Comparison of ENCODE assay signal across 20 cellular contexts in genomic region chr1:29444081-29444715, GRCh38.
DNase-seq lines count a peak whose midpoint lies in the region; ATAC-seq, FAIRE-seq and TF ChIP-seq lines count a peak whose summit lies in the region.
"Had no signal": no experiment of that assay in that cellular context is flagged by ENCODE, and none has a peak within 500 bp of the region (broad histone marks: within the 10 kb centered on the region; RNA-seq: fewer than 3 reads in every experiment).

No MANE protein-coding gene starts in this region.

- no peak overlapping the region for H3K18ac ChIP-seq in mesenchymal stem cell (ENCODE audit: low read depth in 1 of 2, low read length in 2 of 2)

- H3K27me3 ChIP-seq in K562 (ENCODE audit: control insufficient read depth in 2 of 2, insufficient read depth in 2 of 2, low read length in 2 of 2) (peaks cover 8 to 32% of the 10 kb centered on the region in 2 experiments; a peak in 4 of 5 replicates), mesenchymal stem cell (ENCODE audit: control insufficient read depth in 1 of 2, insufficient read depth in 1 of 2, low read length in 2 of 2) (peaks cover 33 to 45% of the 10 kb centered on the region in 2 experiments), stomach (peaks cover 0 to 68% (median 21%) of the 10 kb centered on the region in 3 donors)
- H3K27me3 ChIP-seq: BLaER1 had no signal

- H4K91ac ChIP-seq in mesenchymal stem cell (ENCODE audit: low read length) = no peak overlapping the region

- H2BK15ac ChIP-seq in mesenchymal stem cell (ENCODE audit: low read depth, poor library complexity, severe bottlenecking) = no peak overlapping the region

- H2AFZ ChIP-seq in K562 (ENCODE audit: low read depth, low read length) (no peak overlapping the region), mesenchymal stem cell (ENCODE audit: low read depth, low read length) (no peak overlapping the region)

- no peaks in the 10 kb centered on the region for H3K79me2 ChIP-seq in K562 (ENCODE audit: control insufficient read depth, insufficient read depth, low read length)

- CTCF ChIA-PET in HEK293 (lab: Yijun Ruan, JAX) (interaction anchor here (1.3 kb wide), 1 partner anchor 103 kb away, joined by 3 read pairs; no protein-coding TSS in a partner anchor), K562 (lab: Yijun Ruan, JAX; ENCODE audit: low intra/inter-chr PET ratio) (no interaction called here)

- no peak overlapping the region for H3K4ac ChIP-seq in mesenchymal stem cell (ENCODE audit: low read depth in 1 of 2, low read length in 2 of 2)

- H3K9ac ChIP-seq in K562 (ENCODE audit: insufficient read depth in 1 of 2, low read depth in 2 of 2, low read length in 2 of 2) (no peak overlapping the region), mesenchymal stem cell (ENCODE audit: low read length) (no peak overlapping the region)
- H3K9ac ChIP-seq: BLaER1 had no signal

- TF ChIP-seq POLR2A in K562 (conservative IDR thresholded peaks at IDR 0.05) (no peak), stomach (IDR thresholded peaks at IDR 0.05) (no peak)

- no peak for TF ChIP-seq EP300 in K562 (IDR thresholded peaks at IDR 0.05; ENCODE audit: low read length)
- no peak for TF ChIP-seq EP300 in stomach (IDR thresholded peaks at IDR 0.05)

- BruUV-seq in K562 (replicated peaks; lab: Mats Ljungman, UMichigan) = no TSS peak

- no peak overlapping the region for H2BK12ac ChIP-seq in mesenchymal stem cell (ENCODE audit: low read length in 2 of 2)

- no peak overlapping the region for H2BK5ac ChIP-seq in mesenchymal stem cell (ENCODE audit: low read depth, low read length, poor library complexity, severe bottlenecking)

- 3% methylated on average over 8 of the region's 8 CpGs for WGBS in K562 (ENCODE audit: insufficient coverage, low coverage, missing lambda C conversion rate)
- WGBS in mesenchymal stem cell = 68% methylated on average over 8 of the region's 8 CpGs
- 67 to 75% (median 71%) methylated on average over 8 of the region's 8 CpGs for WGBS in stomach, 5 donors

- peak overlapping the region in 1 of 2 experiments; percentile 57 for H3K14ac ChIP-seq in mesenchymal stem cell (ENCODE audit: low read length in 2 of 2)

- no peak overlapping the region for H3K27ac ChIP-seq in HEK293 (ENCODE audit: extremely low read depth, low read depth, low read length)
- no peak overlapping the region for H3K27ac ChIP-seq in K562 (ENCODE audit: extremely low read depth, low read depth, low read length)
- H3K27ac ChIP-seq in mesenchymal stem cell (ENCODE audit: low read length, poor library complexity, severe bottlenecking) = no peak overlapping the region
- H3K27ac ChIP-seq in stomach = no peak overlapping the region
- H3K27ac ChIP-seq: BLaER1 had no signal

- no peak overlapping the region for H2AK5ac ChIP-seq in mesenchymal stem cell (ENCODE audit: low read length, severe bottlenecking)

- 0 out of 2 replicates have a peak, but pooled peaks cover 8% of the 10 kb centered on the region for H4K20me1 ChIP-seq in K562 (replicated peaks; ENCODE audit: control insufficient read depth, insufficient read depth, low read length)
- H4K20me1 ChIP-seq: BLaER1 had no signal

- no peak overlapping the region for H3K4me2 ChIP-seq in K562 (ENCODE audit: insufficient read depth, low read length)
- no peak overlapping the region for H3K4me2 ChIP-seq in mesenchymal stem cell (ENCODE audit: low read length, poor library complexity, severe bottlenecking)
- H3K4me2 ChIP-seq: BLaER1 had no signal

- TF ChIP-seq CTCF in HEK293 (tag by site-specific recombination; IDR thresholded peaks at IDR 0.05) (no peak), K562 (IDR thresholded peaks at IDR 0.05 in 2 of 3, conservative IDR thresholded peaks at IDR 0.05 in 1 of 3; ENCODE audit: insufficient read depth in 2 of 3, low read depth in 1 of 3, low read length in 3 of 3) (no peak), stomach (IDR thresholded peaks at IDR 0.05) (no peak)

- intact Hi-C loops in K562 (cut with micrococcal nuclease) (no loop called here), stomach (cut with DNase I; ENCODE audit: low total_unique reads) (no loop called here)

- H2BK120ac ChIP-seq in mesenchymal stem cell (ENCODE audit: low read depth, low read length) = no peak overlapping the region

- H3K23ac ChIP-seq in mesenchymal stem cell (ENCODE audit: low read length in 2 of 2) = no peak overlapping the region

- DNase-seq in K562 (ENCODE audit: extremely low read depth in 1 of 4, low spot score in 3 of 4) = no peak
- no peak for DNase-seq in mesenchymal stem cell
- peak; percentile 9 for DNase-seq in stomach
- DNase-seq in pons (ENCODE audit: low spot score) = no peak
- DNase-seq in SW480 (ENCODE audit: low spot score) = no peak
- DNase-seq: ACHN; CD4-positive, alpha-beta T cell; COR-L47; DMS79; NCI-H1105 treated with DMSO at 0.1 percent for 48 hours; NCI-H1694; NCI-H2081 treated with DMSO at 0.1 percent for 48 hours; NCI-H2171 treated with DMSO at 0.1 percent for 48 hours; NCI-H526; Right ventricle myocardium superior had no signal

- no peak for ATAC-seq in K562
- ATAC-seq in HG03354 (IDR thresholded peaks at IDR 0.05; ENCODE audit: poor library complexity, severe bottlenecking, unreplicated experiment) = no peak

- no peaks in the 10 kb centered on the region for H3K79me1 ChIP-seq in mesenchymal stem cell (replicated peaks; ENCODE audit: low read length, poor library complexity, severe bottlenecking)

- H3K4me1 ChIP-seq in HEK293 (ENCODE audit: control insufficient read depth, insufficient read depth, low read length) (no peaks in the 10 kb centered on the region), K562 (replicated peaks in 1 of 2; ENCODE audit: control insufficient read depth in 2 of 2, insufficient read depth in 2 of 2, low read length in 2 of 2) (no peaks in the 10 kb centered on the region), mesenchymal stem cell (ENCODE audit: control insufficient read depth, insufficient read depth, low read depth, low read length) (peaks cover 2% of the 10 kb centered on the region), stomach (no peaks in the 10 kb centered on the region)
- H3K4me1 ChIP-seq: BLaER1, HAP-1 had no signal

- H3K4me3 ChIP-seq in HEK293 (ENCODE audit: low read depth, low read length) (no peak overlapping the region), K562 (no peak overlapping the region), mesenchymal stem cell (ENCODE audit: insufficient read depth in 1 of 2, low read depth in 1 of 2, low read length in 2 of 2) (peak overlapping the region; percentile 32 to 59), stomach (no peak overlapping the region)
- H3K4me3 ChIP-seq: BLaER1, HAP-1 had no signal

- in situ Hi-C loops in K562 (cut with MboI) = no loop called here

- H3K9me1 ChIP-seq in K562 (ENCODE audit: control insufficient read depth, insufficient read depth, low read length) = no peaks in the 10 kb centered on the region

- H3K9me3 ChIP-seq in HEK293 (ENCODE audit: control insufficient read depth, insufficient read depth, low read depth, low read length) (no peaks in the 10 kb centered on the region), K562 (replicated peaks; ENCODE audit: control insufficient read depth, insufficient read depth, low read depth, low read length) (no peaks in the 10 kb centered on the region), mesenchymal stem cell (ENCODE audit: control insufficient read depth, low read length) (no peaks in the 10 kb centered on the region), stomach (no peaks in the 10 kb centered on the region)
- H3K9me3 ChIP-seq: BLaER1, HAP-1 had no signal

- no peak overlapping the region for H4K8ac ChIP-seq in mesenchymal stem cell (ENCODE audit: low read length)

- no peak for TF ChIP-seq RAD21 in K562 (CRISPR knock-in tag; conservative IDR thresholded peaks at IDR 0.05 in 1 of 2, IDR thresholded peaks at IDR 0.05 in 1 of 2)

- FAIRE-seq in K562 (lab: Jason Lieb, UNC) = no peak
- FAIRE-seq: HTR-8/SVneo had no signal

- H3K36me3 ChIP-seq in HEK293 (ENCODE audit: control insufficient read depth in 2 of 2, insufficient read depth in 1 of 2, low read length in 2 of 2) = no peaks in the 10 kb centered on the region
- H3K36me3 ChIP-seq in K562 (ENCODE audit: control insufficient read depth, insufficient read depth, low read length) = no peaks in the 10 kb centered on the region
- H3K36me3 ChIP-seq in mesenchymal stem cell (ENCODE audit: control insufficient read depth in 1 of 2, insufficient read depth in 2 of 2, low read depth in 1 of 2, low read length in 2 of 2) = no peaks in the 10 kb centered on the region
- H3K36me3 ChIP-seq in stomach = no peaks in the 10 kb centered on the region
- H3K36me3 ChIP-seq: BLaER1, HAP-1 had no signal

- POLR2A ChIA-PET in HEK293 (lab: Yijun Ruan, JAX) = no interaction called here
- POLR2A ChIA-PET in K562 (lab: Yijun Ruan, JAX) = interaction anchor here (0.6 to 0.8 kb wide), 3 partner anchors 9 to 1626 kb away, joined by 3 to 4 read pairs (median 3); no protein-coding TSS in a partner anchor

TF ChIP-seq in HEK293, 187 proteins besides CTCF, POLR2A, EP300 and RAD21:
- TF ChIP-seq SCRT2 (tag by site-specific recombination; IDR thresholded peaks at IDR 0.05) (peak; percentile 22; the same call in 1 of the 2 replicates), KLF9 (tag by site-specific recombination; IDR thresholded peaks at IDR 0.05; ENCODE audit: low read depth) (0 out of 2 replicates have a peak, but pooled peaks have one; percentile 18), ZNF544 (tag by site-specific recombination; IDR thresholded peaks at IDR 0.05) (no peak)
TF ChIP-seq in HEK293: peak in this region for 2.

TF ChIP-seq in K562, 482 proteins besides CTCF, POLR2A, EP300 and RAD21 (continues in another document):
- TF ChIP-seq ZBTB49 (CRISPR knock-in tag; IDR thresholded peaks at IDR 0.05; ENCODE audit: borderline replicate concordance) (no peak), MCM7 (IDR thresholded peaks at IDR 0.05) (no peak), ZFP36 (IDR thresholded peaks at IDR 0.05; ENCODE audit: low read depth, low read length, partially characterized antibody) (peak; percentile 52)

Comparison
In these comparisons a context has a peak if more than half of its experiments do, and no peak if none do; other contexts are left out.
1. H3K4me3 ChIP-seq: peak in mesenchymal stem cell (2 of 2); none in HEK293 (single experiment), K562 (single experiment) and stomach (0 of 4).